ENCODE assay signal across 24 cellular contexts in the genomic region with DNA sequence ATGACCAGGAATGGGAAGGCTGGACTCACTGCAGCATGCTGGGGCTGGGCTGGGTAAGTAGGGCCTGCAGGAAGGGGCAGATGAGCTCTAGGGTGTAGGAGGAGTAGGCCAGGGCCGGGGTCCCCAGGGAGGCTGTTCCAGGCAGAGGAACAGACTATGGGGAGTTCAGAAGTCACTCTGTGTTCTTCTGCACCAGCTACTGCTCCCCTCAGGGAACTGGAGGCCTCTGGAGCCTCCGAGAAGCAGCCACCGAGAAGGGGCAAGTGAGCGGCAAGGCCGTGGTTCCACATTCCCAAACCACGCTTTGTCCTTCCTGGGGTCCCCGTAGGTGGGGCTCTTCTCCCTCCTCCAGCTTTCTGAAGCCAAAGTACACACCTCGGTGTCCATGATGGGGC. TPM values are rescaled to one million over a fixed set of nuclear protein-coding genes. Genes with fewer than 3 reads are reported as not detected.
"Had no signal": no experiment of that assay in that cellular context is flagged by ENCODE, and none has a peak within 500 bp of the region (broad histone marks: within the 10 kb centered on the region; RNA-seq: fewer than 3 reads in every experiment).

No MANE protein-coding gene starts in this region.

- H3K27me3 Mint-ChIP-seq: activated naive CD4-positive, alpha-beta T cell treated with anti-CD3 and anti-CD28 coated beads, Interleukin-2, amount 50 U/mL, for 24 hours had no signal

- H3K4me3 Mint-ChIP-seq: activated CD4-positive, alpha-beta memory T cell treated with anti-CD3 and anti-CD28 coated beads for 36 hours; activated CD4-positive, alpha-beta T cell treated with anti-CD3 and anti-CD28 coated beads, Interleukin-2, amount 10 ng/mL, durations not matched to agents 24 days and 14 days; activated naive CD4-positive, alpha-beta T cell treated with anti-CD3 and anti-CD28 coated beads, Interleukin-2, amount 50 U/mL, for 24 hours; activated T-cell treated with anti-CD3 and anti-CD28 coated beads, Interleukin-2, amount 50 U/mL, for 72 hours; T-helper 1 cell treated with Interleukin-12 subunit alpha and Interleukin-12 subunit beta and Interleukin-4 antibody, amounts not matched to agents 30 μg/mL and 1 μg/mL, for 36 hours had no signal

- DNase-seq: activated CD4-positive, alpha-beta memory T cell treated with anti-CD3 and anti-CD28 coated beads for 36 hours; activated CD4-positive, alpha-beta T cell treated with anti-CD3 and anti-CD28 coated beads, Interleukin-2, amount 10 ng/mL, durations not matched to agents 24 days and 14 days; activated naive CD4-positive, alpha-beta T cell; activated T-cell treated with anti-CD3 and anti-CD28 coated beads for 4 hours; activated T-cell treated with anti-CD3 and anti-CD28 coated beads, Interleukin-2, amount 50 U/mL, for 72 hours; body of pancreas; central memory CD4-positive, alpha-beta T cell; MG63; NCI-H1105; NCI-H1436; NCI-H1694 treated with DMSO at 0.1 percent for 48 hours; NCI-H2029 treated with DMSO at 0.1 percent for 48 hours; NCI-H524; Peyer's patch; SHP77 had no signal

- H3K9me3 ChIP-seq: ascending aorta, body of pancreas, MG63, Peyer's patch, SJSA1 had no signal

- H3K36me3 Mint-ChIP-seq: activated CD4-positive, alpha-beta memory T cell treated with anti-CD3 and anti-CD28 coated beads for 36 hours; activated naive CD4-positive, alpha-beta T cell treated with anti-CD3 and anti-CD28 coated beads, Interleukin-2, amount 50 U/mL, for 24 hours had no signal

- ATAC-seq: activated CD4-positive, CD25-positive, alpha-beta regulatory T cell treated with anti-CD3 and anti-CD28 coated beads, Interleukin-2, amount 50 U/mL, for 24 hours; activated T-cell treated with anti-CD3 and anti-CD28 coated beads, Interleukin-2, amount 50 U/mL, for 72 hours; body of pancreas had no signal

- H3K27ac ChIP-seq: body of pancreas, Peyer's patch, RWPE1, SJSA1 had no signal

- H3K27me3 ChIP-seq: ascending aorta, body of pancreas, MG63, Peyer's patch, SJSA1 had no signal

- H3K4me1 Mint-ChIP-seq: activated CD4-positive, alpha-beta T cell treated with anti-CD3 and anti-CD28 coated beads, Interleukin-2, amount 10 ng/mL, durations not matched to agents 24 days and 14 days had no signal

- H3K27ac Mint-ChIP-seq: activated CD4-positive, alpha-beta memory T cell treated with anti-CD3 and anti-CD28 coated beads for 36 hours; activated CD4-positive, alpha-beta T cell treated with anti-CD3 and anti-CD28 coated beads, Interleukin-2, amount 10 ng/mL, durations not matched to agents 24 days and 14 days; activated naive CD4-positive, alpha-beta T cell treated with anti-CD3 and anti-CD28 coated beads, Interleukin-2, amount 50 U/mL, for 24 hours; activated T-cell treated with anti-CD3 and anti-CD28 coated beads, Interleukin-2, amount 50 U/mL, for 72 hours; activated T-helper 2 cell treated with anti-CD3 and anti-CD28 coated beads, Interferon-gamma antibody, Interleukin-2, Interleukin-4, amounts not matched to agents 10 μg/mL and 5 μg/mL and 100 μg/mL, durations not matched to agents 14 hours and 24 hours and 36 hours; T-helper 1 cell treated with Interleukin-12 subunit alpha and Interleukin-12 subunit beta and Interleukin-4 antibody, amounts not matched to agents 30 μg/mL and 1 μg/mL, for 36 hours had no signal

- H3K36me3 ChIP-seq: ascending aorta, MG63, Peyer's patch, SJSA1 had no signal

- H3K9me3 Mint-ChIP-seq: activated CD4-positive, alpha-beta memory T cell treated with anti-CD3 and anti-CD28 coated beads for 36 hours; activated CD4-positive, alpha-beta T cell treated with anti-CD3 and anti-CD28 coated beads, Interleukin-2, amount 10 ng/mL, durations not matched to agents 24 days and 14 days; activated naive CD4-positive, alpha-beta T cell treated with anti-CD3 and anti-CD28 coated beads, Interleukin-2, amount 50 U/mL, for 24 hours; activated T-cell treated with anti-CD3 and anti-CD28 coated beads, Interleukin-2, amount 50 U/mL, for 72 hours; activated T-helper 2 cell treated with anti-CD3 and anti-CD28 coated beads, Interferon-gamma antibody, Interleukin-2, Interleukin-4, amounts not matched to agents 10 μg/mL and 5 μg/mL and 100 μg/mL, durations not matched to agents 14 hours and 24 hours and 36 hours; T-helper 1 cell treated with Interleukin-12 subunit alpha and Interleukin-12 subunit beta and Interleukin-4 antibody, amounts not matched to agents 30 μg/mL and 1 μg/mL, for 36 hours had no signal

- H3K4me3 ChIP-seq: ascending aorta, body of pancreas, MG63, Peyer's patch, SJSA1 had no signal

RNA-seq across cellular contexts. Expression of a gene that starts 37.4 kb away (rescaled TPM):
- total RNA-seq: activated CD4-positive, alpha-beta memory T cell treated with anti-CD3 and anti-CD28 coated beads for 36 hours; activated CD4-positive, alpha-beta T cell treated with anti-CD3 and anti-CD28 coated beads, Interleukin-2, amount 10 ng/mL, durations not matched to agents 24 days and 14 days; activated CD8-positive, alpha-beta memory T cell treated with anti-CD3 and anti-CD28 coated beads for 36 hours; activated T-cell treated with anti-CD3 and anti-CD28 coated beads, Interleukin-2, amount 50 U/mL, for 72 hours; activated T-helper 2 cell treated with anti-CD3 and anti-CD28 coated beads, Interferon-gamma antibody, Interleukin-2, Interleukin-4, amounts not matched to agents 10 μg/mL and 5 μg/mL and 100 μg/mL, durations not matched to agents 14 hours and 24 hours and 36 hours; ascending aorta; body of pancreas; bronchial epithelial cell; Peyer's patch; SJSA1 had no signal

RNA-seq across cellular contexts. Expression of a gene that starts 47.2 kb away (rescaled TPM):
- total RNA-seq: activated CD4-positive, alpha-beta T cell treated with anti-CD3 and anti-CD28 coated beads, Interleukin-2, amount 10 ng/mL, durations not matched to agents 24 days and 14 days; activated T-helper 2 cell treated with anti-CD3 and anti-CD28 coated beads, Interferon-gamma antibody, Interleukin-2, Interleukin-4, amounts not matched to agents 10 μg/mL and 5 μg/mL and 100 μg/mL, durations not matched to agents 14 hours and 24 hours and 36 hours; bronchial epithelial cell; SJSA1 had no signal
